In the genomic region with DNA sequence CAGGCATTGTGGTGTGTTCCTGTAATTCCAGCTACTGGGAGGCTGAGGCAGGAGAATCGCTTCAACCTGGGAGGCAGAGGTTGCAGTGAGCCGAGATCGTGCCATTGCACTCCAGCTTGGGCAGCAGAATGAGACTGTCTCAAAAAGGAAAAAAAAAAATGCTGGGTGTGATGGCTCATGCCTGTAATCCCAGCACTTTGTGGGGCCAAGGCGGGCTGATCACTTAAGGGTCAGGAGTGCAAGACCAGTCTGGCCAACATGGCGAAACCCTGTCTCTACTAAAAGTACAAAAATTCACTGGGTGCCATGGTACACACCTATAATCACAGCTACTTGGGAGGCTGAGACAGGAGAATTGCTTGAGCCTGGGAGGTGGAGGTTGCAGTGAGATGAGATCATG, we compare ENCODE assay signal across 1 cellular context.
A peak's percentile ranks its signal among the peaks of the same experiment; 100 is the strongest.
TF ChIP-seq lines count a peak whose summit lies in the region.
"Not testable (repeated sequence)": the region's sequence is repeated elsewhere in the genome, so short reads cannot be mapped to it uniquely, and the experiment has no call there.

No MANE protein-coding gene starts in this region.

TF ChIP-seq in HepG2, 621 proteins besides CTCF, POLR2A, EP300 and RAD21:
- not testable (repeated sequence) for TF ChIP-seq NONO (IDR thresholded peaks at IDR 0.05)
- TF ChIP-seq NONO (CRISPR knock-in tag; conservative IDR thresholded peaks at IDR 0.05): 0 out of 2 replicates have a peak, but pooled peaks have one; percentile 13
